8 cellular contexts compared by ENCODE assay signal in the genomic region with DNA sequence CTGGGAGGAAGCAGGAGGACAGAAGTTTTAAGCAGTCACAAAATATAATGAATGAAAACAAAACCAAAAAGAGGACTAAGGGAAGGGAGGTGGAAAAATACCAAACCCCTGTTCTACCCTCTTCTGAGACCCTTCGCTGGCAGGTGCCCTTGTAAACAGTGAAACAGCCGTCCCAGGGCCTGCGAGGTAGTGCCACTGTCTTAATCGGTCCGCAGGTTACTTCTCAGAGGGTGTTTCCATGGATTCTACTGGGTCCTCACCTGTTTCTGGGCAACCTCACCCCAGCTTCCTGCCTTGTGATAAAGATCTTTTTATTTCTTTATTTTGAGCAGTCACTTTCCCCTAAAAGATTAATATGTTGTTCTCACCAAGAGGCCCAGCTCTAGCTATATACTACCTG.
DNase-seq lines count a peak whose midpoint lies in the region; ATAC-seq and TF ChIP-seq lines count a peak whose summit lies in the region.

No MANE protein-coding gene starts in this region.

- H3K27ac Mint-ChIP-seq in IgD-negative memory B cell (peak overlapping the region; percentile 75 to 92 (median 86)), H9 (no peak overlapping the region)

- no peak overlapping the region for H3K18ac ChIP-seq in H9 (ENCODE audit: insufficient read length, low read depth, low read length)

- no peaks in the 10 kb centered on the region for H3K79me1 ChIP-seq in H9 (ENCODE audit: insufficient read depth, low read depth, low read length, poor library complexity, severe bottlenecking)

- no peaks in the 10 kb centered on the region for H3K36me3 ChIP-seq in DOHH2 (ENCODE audit: control insufficient read depth, low read length)
- H3K36me3 ChIP-seq in body of pancreas (replicated peaks in 1 of 2; ENCODE audit: insufficient read depth in 1 of 2, low read depth in 2 of 2): no peaks in the 10 kb centered on the region
- H3K36me3 ChIP-seq in osteoblast (ENCODE audit: insufficient read depth, low read length): no peaks in the 10 kb centered on the region
- H3K36me3 ChIP-seq in gastrocnemius medialis: no peaks in the 10 kb centered on the region

- intact Hi-C loops in body of pancreas (cut with DNase I): no loop called here
- intact Hi-C loops in gastrocnemius medialis (cut with DNase I; ENCODE audit: low total_unique reads): loop anchor here (1.0 to 5.0 kb wide), 2 partner anchors 27 to 130 kb away; partner anchors contain the start of gene BLOC1S6

- H3K4me1 ChIP-seq in DOHH2 (ENCODE audit: control insufficient read depth, low read length): peaks cover 29% of the 10 kb centered on the region
- H3K4me1 ChIP-seq in body of pancreas: peaks cover 8% of the 10 kb centered on the region
- peaks cover 40% of the 10 kb centered on the region for H3K4me1 ChIP-seq in osteoblast (ENCODE audit: insufficient read depth, low read length)
- no peaks in the 10 kb centered on the region for H3K4me1 ChIP-seq in gastrocnemius medialis
- H3K4me1 ChIP-seq in H9 (ENCODE audit: insufficient read depth, low read length): no peaks in the 10 kb centered on the region; the same call in 1 of the 2 replicates

- no peaks in the 10 kb centered on the region for H3K27me3 Mint-ChIP-seq in IgD-negative memory B cell
- peaks cover 66% of the 10 kb centered on the region for H3K27me3 Mint-ChIP-seq in H9 (ENCODE audit: low read depth)

- no peak overlapping the region for H2BK15ac ChIP-seq in H9 (ENCODE audit: low read depth, low read length)

- no peak overlapping the region for H3K14ac ChIP-seq in H9 (ENCODE audit: insufficient read depth, low read length)

- no peaks in the 10 kb centered on the region for H3K9me3 Mint-ChIP-seq in IgD-negative memory B cell
- peaks cover 9 to 15% of the 10 kb centered on the region in 2 experiments for H3K9me3 Mint-ChIP-seq in H9

- H2AFZ ChIP-seq in osteoblast (ENCODE audit: low read length) (peak overlapping the region; percentile 21), H9 (ENCODE audit: low read length) (no peak overlapping the region)

- no peak overlapping the region for H2AK5ac ChIP-seq in H9 (ENCODE audit: insufficient read length, low read length)

- 25% methylated on average over 5 of the region's 5 CpGs for WGBS in body of pancreas, 2 donors
- no CpG with 5 or more reads among the region's 5 CpGs for WGBS in H9 (ENCODE audit: extremely low coverage, insufficient read length, low lambda C conversion rate)

- H3F3A ChIP-seq in DOHH2 (ENCODE audit: control insufficient read depth, insufficient read depth): peaks cover 8% of the 10 kb centered on the region

- H2BK12ac ChIP-seq in H9 (ENCODE audit: insufficient read length, low read depth, low read length): no peak overlapping the region

- TF ChIP-seq CTCF in DOHH2 (IDR thresholded peaks at IDR 0.05; ENCODE audit: low read depth, low read length, poor library complexity, severe bottlenecking) (no peak), body of pancreas (IDR thresholded peaks at IDR 0.05) (no peak), osteoblast (IDR thresholded peaks at IDR 0.05; ENCODE audit: extremely low read depth, low read depth, low read length) (no peak), gastrocnemius medialis (IDR thresholded peaks at IDR 0.05 in 4 of 5, conservative IDR thresholded peaks at IDR 0.05 in 1 of 5) (no peak), H9 (conservative IDR thresholded peaks at IDR 0.05) (no peak)

- H3K4me3 Mint-ChIP-seq in IgD-negative memory B cell (peak overlapping the region in 2 of 4 donors; percentile 37 to 83), H9 (no peak overlapping the region)

- ATAC-seq in body of pancreas (no peak), gastrocnemius medialis (no peak), HG03175 (IDR thresholded peaks at IDR 0.05; ENCODE audit: unreplicated experiment) (no peak)

- no peak overlapping the region for H4K8ac ChIP-seq in H9 (replicated peaks; ENCODE audit: insufficient read length, low read depth, low read length)

- no peaks in the 10 kb centered on the region for H4K20me1 ChIP-seq in DOHH2 (ENCODE audit: control insufficient read depth, insufficient read depth, low read depth, low read length)
- H4K20me1 ChIP-seq in osteoblast (ENCODE audit: insufficient read depth, low read length): no peaks in the 10 kb centered on the region
- no peaks in the 10 kb centered on the region for H4K20me1 ChIP-seq in H9 (ENCODE audit: control insufficient read depth, insufficient read depth, insufficient read length)

- no peaks in the 10 kb centered on the region for H3K27me3 ChIP-seq in DOHH2 (ENCODE audit: control insufficient read depth, low read length)
- no peaks in the 10 kb centered on the region for H3K27me3 ChIP-seq in body of pancreas
- H3K27me3 ChIP-seq in osteoblast (ENCODE audit: insufficient read depth, low read length): no peaks in the 10 kb centered on the region
- H3K27me3 ChIP-seq in gastrocnemius medialis: no peaks in the 10 kb centered on the region
- H3K27me3 ChIP-seq in H9 (ENCODE audit: insufficient read depth, low read length): peaks cover 9% of the 10 kb centered on the region; the same call in 1 of the 2 replicates

- H3K9me3 ChIP-seq in DOHH2 (ENCODE audit: control insufficient read depth, insufficient read depth, low read length): peaks cover 4% of the 10 kb centered on the region; the same call in 1 of the 2 replicates
- no peaks in the 10 kb centered on the region for H3K9me3 ChIP-seq in body of pancreas
- no peaks in the 10 kb centered on the region for H3K9me3 ChIP-seq in osteoblast (ENCODE audit: low read depth, low read length)
- no peaks in the 10 kb centered on the region for H3K9me3 ChIP-seq in gastrocnemius medialis
- no peaks in the 10 kb centered on the region for H3K9me3 ChIP-seq in H9 (ENCODE audit: control insufficient read depth, low read depth, low read length)

- no peak overlapping the region for H2BK120ac ChIP-seq in H9 (ENCODE audit: low read depth, low read length, poor library complexity, severe bottlenecking)

- H3K23ac ChIP-seq in H9 (ENCODE audit: insufficient read length, low read depth, low read length): no peak overlapping the region

- peaks cover 15 to 29% (median 27%) of the 10 kb centered on the region in 3 donors for H3K4me1 Mint-ChIP-seq in IgD-negative memory B cell
- peaks cover 16 to 21% of the 10 kb centered on the region in 2 experiments for H3K4me1 Mint-ChIP-seq in H9

- no peak overlapping the region for H3T11ph ChIP-seq in H9 (ENCODE audit: low read length)

- H2BK5ac ChIP-seq in H9 (ENCODE audit: insufficient read length, low read length): no peak overlapping the region

- no peak overlapping the region for H3K56ac ChIP-seq in H9 (ENCODE audit: insufficient read length, low read depth, low read length)

- peak in 3 of 4 donors; percentile 17 to 26 (median 20) for DNase-seq in body of pancreas
- DNase-seq in osteoblast (ENCODE audit: insufficient read length, low spot score, missing footprints): no peak
- DNase-seq in gastrocnemius medialis: no peak
- DNase-seq in NCI-H2171 (lab: John Stamatoyannopoulos, UW): no peak
- no peak for DNase-seq in H9

- H3K27ac ChIP-seq in DOHH2 (ENCODE audit: low read depth, low read length) (no peak overlapping the region), body of pancreas (peak overlapping the region in 2 of 4 donors; percentile 69 to 70), osteoblast (ENCODE audit: low read depth, low read length) (peak overlapping the region; percentile 87), gastrocnemius medialis (no peak overlapping the region), H9 (ENCODE audit: insufficient read length, low read depth, low read length) (no peak overlapping the region)

- H4K91ac ChIP-seq in H9 (ENCODE audit: insufficient read length, low read depth, low read length): no peak overlapping the region

- in situ Hi-C loops in gastrocnemius medialis (cut with MboI; ENCODE audit: low sequenced_read_pairs in 4 of 4): loop anchor here in 2 of 4 donors (10.0 to 25.0 kb wide), 2 partner anchors 155 to 158 kb away; no protein-coding TSS in a partner anchor

- H3K4ac ChIP-seq in H9 (ENCODE audit: low read depth, low read length): no peak overlapping the region

- no peak overlapping the region for H4K5ac ChIP-seq in H9 (ENCODE audit: insufficient read length, low read depth, low read length)

- H3K4me2 ChIP-seq in DOHH2 (ENCODE audit: low read length) (peak overlapping the region; percentile 100; the same call in 1 of the 2 replicates), osteoblast (ENCODE audit: insufficient read depth, low read length) (peak overlapping the region; percentile 96), H9 (ENCODE audit: insufficient read depth, insufficient read length, low read length) (no peak overlapping the region)

- H2BK20ac ChIP-seq in H9 (ENCODE audit: low read depth, low read length, poor library complexity, severe bottlenecking): no peak overlapping the region

- H3K4me3 ChIP-seq in DOHH2 (ENCODE audit: low read length): no peak overlapping the region
- no peak overlapping the region for H3K4me3 ChIP-seq in body of pancreas
- H3K4me3 ChIP-seq in osteoblast (ENCODE audit: insufficient read depth, low read length): peak overlapping the region; percentile 25
- no peak overlapping the region for H3K4me3 ChIP-seq in gastrocnemius medialis

- H3K36me3 Mint-ChIP-seq in IgD-negative memory B cell (no peaks in the 10 kb centered on the region), H9 (ENCODE audit: insufficient read depth in 1 of 3, low read depth in 3 of 3) (peaks cover 3% of the 10 kb centered on the region in 3 experiments; a peak in 6 of 7 replicates)

- no peak for TF ChIP-seq POLR2A in body of pancreas (IDR thresholded peaks at IDR 0.05)
- TF ChIP-seq POLR2A in gastrocnemius medialis (IDR thresholded peaks at IDR 0.05): no peak

- H3K79me2 ChIP-seq in DOHH2 (ENCODE audit: control insufficient read depth, low read length) (no peaks in the 10 kb centered on the region), osteoblast (ENCODE audit: insufficient read depth, low read length) (no peaks in the 10 kb centered on the region), H9 (ENCODE audit: insufficient read depth, low read length) (no peaks in the 10 kb centered on the region)

- H3K9ac ChIP-seq in H9 (ENCODE audit: extremely low read depth, insufficient read length, low read length): no peak overlapping the region

- H3K23me2 ChIP-seq in H9 (ENCODE audit: insufficient read length, low read depth, low read length, poor library complexity, severe bottlenecking): no peaks in the 10 kb centered on the region

- H3K9me2 ChIP-seq in DOHH2 (replicated peaks; ENCODE audit: control insufficient read depth, low read length): no peaks in the 10 kb centered on the region

Comparison
In these comparisons a context has a peak if more than half of its experiments do, and no peak if none do; other contexts are left out.
1. H3K27ac Mint-ChIP-seq: peak in IgD-negative memory B cell (3 of 3); none in H9 (0 of 3).
2. DNase-seq: peak in body of pancreas (3 of 4); none in osteoblast (single experiment), gastrocnemius medialis (0 of 2), NCI-H2171 (single experiment) and H9 (single experiment).